Comparison of ENCODE assay signal across 1 cellular context in the genomic region with DNA sequence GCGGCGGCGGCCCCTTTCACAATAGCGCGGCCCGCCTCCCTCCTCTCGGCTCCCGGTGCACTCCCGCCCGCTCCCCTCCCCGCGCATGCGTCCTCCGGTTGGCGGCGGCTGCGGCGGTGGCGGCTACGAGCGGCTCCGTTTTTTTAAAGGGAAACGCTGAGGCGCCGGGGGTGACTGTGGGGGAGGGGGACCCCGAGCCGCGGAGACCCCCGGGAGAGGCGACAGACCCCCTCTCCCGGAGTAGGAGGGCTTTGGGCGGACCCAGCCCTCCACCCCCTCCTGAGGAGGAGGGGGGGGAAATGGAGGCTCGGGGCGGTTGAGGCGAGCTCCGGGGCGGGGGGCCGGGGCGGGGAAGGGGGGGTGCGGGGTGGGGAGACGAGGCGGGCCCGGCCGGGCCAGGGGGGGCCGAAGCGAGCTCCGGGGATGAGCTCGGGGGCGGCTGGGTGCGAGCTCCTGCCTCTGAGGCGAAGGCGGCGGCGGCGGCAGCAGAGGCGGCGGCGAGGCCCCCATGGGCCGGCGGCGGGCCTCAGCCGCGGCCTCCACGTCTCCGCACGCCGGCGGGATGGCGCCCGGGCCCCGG.
TF ChIP-seq lines count a peak whose summit lies in the region.

A gene with protein sequence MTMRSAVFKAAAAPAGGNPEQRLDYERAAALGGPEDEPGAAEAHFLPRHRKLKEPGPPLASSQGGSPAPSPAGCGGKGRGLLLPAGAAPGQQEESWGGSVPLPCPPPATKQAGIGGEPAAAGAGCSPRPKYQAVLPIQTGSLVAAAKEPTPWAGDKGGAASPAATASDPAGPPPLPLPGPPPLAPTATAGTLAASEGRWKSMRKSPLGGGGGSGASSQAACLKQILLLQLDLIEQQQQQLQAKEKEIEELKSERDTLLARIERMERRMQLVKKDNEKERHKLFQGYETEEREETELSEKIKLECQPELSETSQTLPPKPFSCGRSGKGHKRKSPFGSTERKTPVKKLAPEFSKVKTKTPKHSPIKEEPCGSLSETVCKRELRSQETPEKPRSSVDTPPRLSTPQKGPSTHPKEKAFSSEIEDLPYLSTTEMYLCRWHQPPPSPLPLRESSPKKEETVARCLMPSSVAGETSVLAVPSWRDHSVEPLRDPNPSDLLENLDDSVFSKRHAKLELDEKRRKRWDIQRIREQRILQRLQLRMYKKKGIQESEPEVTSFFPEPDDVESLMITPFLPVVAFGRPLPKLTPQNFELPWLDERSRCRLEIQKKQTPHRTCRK (plus strand): TSS at position 86 of the 580 bp plus-strand sequence. CDS start 642 bp downstream, outside the sequence.

TF ChIP-seq in HepG2, 621 proteins besides CTCF, POLR2A, EP300 and RAD21 (continued from another document):
- 0 out of 2 replicates have a peak, but pooled peaks have one; percentile 53 for TF ChIP-seq TMF1 (CRISPR knock-in tag; IDR thresholded peaks at IDR 0.05; ENCODE audit: low read depth)
- TF ChIP-seq, protein P1, sequence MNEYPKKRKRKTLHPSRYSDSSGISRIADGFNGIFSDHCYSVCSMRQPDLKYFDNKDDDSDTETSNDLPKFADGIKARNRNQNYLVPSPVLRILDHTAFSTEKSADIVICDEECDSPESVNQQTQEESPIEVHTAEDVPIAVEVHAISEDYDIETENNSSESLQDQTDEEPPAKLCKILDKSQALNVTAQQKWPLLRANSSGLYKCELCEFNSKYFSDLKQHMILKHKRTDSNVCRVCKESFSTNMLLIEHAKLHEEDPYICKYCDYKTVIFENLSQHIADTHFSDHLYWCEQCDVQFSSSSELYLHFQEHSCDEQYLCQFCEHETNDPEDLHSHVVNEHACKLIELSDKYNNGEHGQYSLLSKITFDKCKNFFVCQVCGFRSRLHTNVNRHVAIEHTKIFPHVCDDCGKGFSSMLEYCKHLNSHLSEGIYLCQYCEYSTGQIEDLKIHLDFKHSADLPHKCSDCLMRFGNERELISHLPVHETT (CRISPR knock-in tag; conservative IDR thresholded peaks at IDR 0.05): peak; percentile 88
- TF ChIP-seq, protein P2, sequence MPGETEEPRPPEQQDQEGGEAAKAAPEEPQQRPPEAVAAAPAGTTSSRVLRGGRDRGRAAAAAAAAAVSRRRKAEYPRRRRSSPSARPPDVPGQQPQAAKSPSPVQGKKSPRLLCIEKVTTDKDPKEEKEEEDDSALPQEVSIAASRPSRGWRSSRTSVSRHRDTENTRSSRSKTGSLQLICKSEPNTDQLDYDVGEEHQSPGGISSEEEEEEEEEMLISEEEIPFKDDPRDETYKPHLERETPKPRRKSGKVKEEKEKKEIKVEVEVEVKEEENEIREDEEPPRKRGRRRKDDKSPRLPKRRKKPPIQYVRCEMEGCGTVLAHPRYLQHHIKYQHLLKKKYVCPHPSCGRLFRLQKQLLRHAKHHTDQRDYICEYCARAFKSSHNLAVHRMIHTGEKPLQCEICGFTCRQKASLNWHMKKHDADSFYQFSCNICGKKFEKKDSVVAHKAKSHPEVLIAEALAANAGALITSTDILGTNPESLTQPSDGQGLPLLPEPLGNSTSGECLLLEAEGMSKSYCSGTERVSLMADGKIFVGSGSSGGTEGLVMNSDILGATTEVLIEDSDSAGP (CRISPR knock-in tag; IDR thresholded peaks at IDR 0.05; ENCODE audit: borderline replicate concordance): peak; percentile 98
- no peak for TF ChIP-seq ZMYM4 (CRISPR knock-in tag; IDR thresholded peaks at IDR 0.05)
- no peak for TF ChIP-seq GATAD1 (CRISPR knock-in tag; IDR thresholded peaks at IDR 0.05)
- TF ChIP-seq, protein P3, sequence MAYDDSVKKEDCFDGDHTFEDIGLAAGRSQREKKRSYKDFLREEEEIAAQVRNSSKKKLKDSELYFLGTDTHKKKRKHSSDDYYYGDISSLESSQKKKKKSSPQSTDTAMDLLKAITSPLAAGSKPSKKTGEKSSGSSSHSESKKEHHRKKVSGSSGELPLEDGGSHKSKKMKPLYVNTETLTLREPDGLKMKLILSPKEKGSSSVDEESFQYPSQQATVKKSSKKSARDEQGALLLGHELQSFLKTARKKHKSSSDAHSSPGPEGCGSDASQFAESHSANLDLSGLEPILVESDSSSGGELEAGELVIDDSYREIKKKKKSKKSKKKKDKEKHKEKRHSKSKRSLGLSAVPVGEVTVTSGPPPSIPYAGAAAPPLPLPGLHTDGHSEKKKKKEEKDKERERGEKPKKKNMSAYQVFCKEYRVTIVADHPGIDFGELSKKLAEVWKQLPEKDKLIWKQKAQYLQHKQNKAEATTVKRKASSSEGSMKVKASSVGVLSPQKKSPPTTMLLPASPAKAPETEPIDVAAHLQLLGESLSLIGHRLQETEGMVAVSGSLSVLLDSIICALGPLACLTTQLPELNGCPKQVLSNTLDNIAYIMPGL (CRISPR knock-in tag; IDR thresholded peaks at IDR 0.05; ENCODE audit: borderline replicate concordance in 1 of 2, low read depth in 1 of 2): peak; percentile 43 to 58; a peak in 2 of 4 replicates
- TF ChIP-seq, protein P4, sequence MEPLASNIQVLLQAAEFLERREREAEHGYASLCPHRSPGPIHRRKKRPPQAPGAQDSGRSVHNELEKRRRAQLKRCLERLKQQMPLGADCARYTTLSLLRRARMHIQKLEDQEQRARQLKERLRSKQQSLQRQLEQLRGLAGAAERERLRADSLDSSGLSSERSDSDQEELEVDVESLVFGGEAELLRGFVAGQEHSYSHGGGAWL (CRISPR knock-in tag; IDR thresholded peaks at IDR 0.05): 0 out of 2 replicates have a peak, but pooled peaks have one; percentile 19
- TF ChIP-seq ZNF776 (CRISPR knock-in tag; IDR thresholded peaks at IDR 0.05): 0 out of 2 replicates have a peak, but pooled peaks have one; percentile 27
- no peak for TF ChIP-seq SOX6 (IDR thresholded peaks at IDR 0.05)
- peak; percentile 61 for TF ChIP-seq SOX6 (CRISPR knock-in tag; IDR thresholded peaks at IDR 0.05)
- TF ChIP-seq ZFP82 (CRISPR knock-in tag; IDR thresholded peaks at IDR 0.05; ENCODE audit: borderline replicate concordance): peak; percentile 66; the same call in 1 of the 2 replicates
- TF ChIP-seq BCL6 (CRISPR knock-in tag; IDR thresholded peaks at IDR 0.05): peak; percentile 43
- TF ChIP-seq ARID2 (CRISPR knock-in tag; IDR thresholded peaks at IDR 0.05; ENCODE audit: borderline replicate concordance): 0 out of 2 replicates have a peak, but pooled peaks have one; percentile 66
- TF ChIP-seq ZNF564 (CRISPR knock-in tag; IDR thresholded peaks at IDR 0.05): no peak
- TF ChIP-seq MED8 (CRISPR knock-in tag; IDR thresholded peaks at IDR 0.05; ENCODE audit: insufficient replicate concordance): peak; percentile 61
- TF ChIP-seq, protein P5, sequence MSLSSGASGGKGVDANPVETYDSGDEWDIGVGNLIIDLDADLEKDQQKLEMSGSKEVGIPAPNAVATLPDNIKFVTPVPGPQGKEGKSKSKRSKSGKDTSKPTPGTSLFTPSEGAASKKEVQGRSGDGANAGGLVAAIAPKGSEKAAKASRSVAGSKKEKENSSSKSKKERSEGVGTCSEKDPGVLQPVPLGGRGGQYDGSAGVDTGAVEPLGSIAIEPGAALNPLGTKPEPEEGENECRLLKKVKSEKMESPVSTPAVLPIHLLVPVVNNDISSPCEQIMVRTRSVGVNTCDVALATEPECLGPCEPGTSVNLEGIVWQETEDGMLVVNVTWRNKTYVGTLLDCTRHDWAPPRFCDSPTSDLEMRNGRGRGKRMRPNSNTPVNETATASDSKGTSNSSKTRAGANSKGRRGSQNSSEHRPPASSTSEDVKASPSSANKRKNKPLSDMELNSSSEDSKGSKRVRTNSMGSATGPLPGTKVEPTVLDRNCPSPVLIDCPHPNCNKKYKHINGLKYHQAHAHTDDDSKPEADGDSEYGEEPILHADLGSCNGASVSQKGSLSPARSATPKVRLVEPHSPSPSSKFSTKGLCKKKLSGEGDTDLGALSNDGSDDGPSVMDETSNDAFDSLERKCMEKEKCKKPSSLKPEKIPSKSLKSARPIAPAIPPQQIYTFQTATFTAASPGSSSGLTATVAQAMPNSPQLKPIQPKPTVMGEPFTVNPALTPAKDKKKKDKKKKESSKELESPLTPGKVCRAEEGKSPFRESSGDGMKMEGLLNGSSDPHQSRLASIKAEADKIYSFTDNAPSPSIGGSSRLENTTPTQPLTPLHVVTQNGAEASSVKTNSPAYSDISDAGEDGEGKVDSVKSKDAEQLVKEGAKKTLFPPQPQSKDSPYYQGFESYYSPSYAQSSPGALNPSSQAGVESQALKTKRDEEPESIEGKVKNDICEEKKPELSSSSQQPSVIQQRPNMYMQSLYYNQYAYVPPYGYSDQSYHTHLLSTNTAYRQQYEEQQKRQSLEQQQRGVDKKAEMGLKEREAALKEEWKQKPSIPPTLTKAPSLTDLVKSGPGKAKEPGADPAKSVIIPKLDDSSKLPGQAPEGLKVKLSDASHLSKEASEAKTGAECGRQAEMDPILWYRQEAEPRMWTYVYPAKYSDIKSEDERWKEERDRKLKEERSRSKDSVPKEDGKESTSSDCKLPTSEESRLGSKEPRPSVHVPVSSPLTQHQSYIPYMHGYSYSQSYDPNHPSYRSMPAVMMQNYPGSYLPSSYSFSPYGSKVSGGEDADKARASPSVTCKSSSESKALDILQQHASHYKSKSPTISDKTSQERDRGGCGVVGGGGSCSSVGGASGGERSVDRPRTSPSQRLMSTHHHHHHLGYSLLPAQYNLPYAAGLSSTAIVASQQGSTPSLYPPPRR (CRISPR knock-in tag; IDR thresholded peaks at IDR 0.05; ENCODE audit: borderline replicate concordance): peak; percentile 7; the same call in 1 of the 2 replicates
- 0 out of 2 replicates have a peak, but pooled peaks have one; percentile 15 for TF ChIP-seq IRF2 (CRISPR knock-in tag; IDR thresholded peaks at IDR 0.05)
- no peak for TF ChIP-seq NFRKB (IDR thresholded peaks at IDR 0.05)
- TF ChIP-seq ZNF7 (CRISPR knock-in tag; IDR thresholded peaks at IDR 0.05): no peak
- TF ChIP-seq, protein P6, sequence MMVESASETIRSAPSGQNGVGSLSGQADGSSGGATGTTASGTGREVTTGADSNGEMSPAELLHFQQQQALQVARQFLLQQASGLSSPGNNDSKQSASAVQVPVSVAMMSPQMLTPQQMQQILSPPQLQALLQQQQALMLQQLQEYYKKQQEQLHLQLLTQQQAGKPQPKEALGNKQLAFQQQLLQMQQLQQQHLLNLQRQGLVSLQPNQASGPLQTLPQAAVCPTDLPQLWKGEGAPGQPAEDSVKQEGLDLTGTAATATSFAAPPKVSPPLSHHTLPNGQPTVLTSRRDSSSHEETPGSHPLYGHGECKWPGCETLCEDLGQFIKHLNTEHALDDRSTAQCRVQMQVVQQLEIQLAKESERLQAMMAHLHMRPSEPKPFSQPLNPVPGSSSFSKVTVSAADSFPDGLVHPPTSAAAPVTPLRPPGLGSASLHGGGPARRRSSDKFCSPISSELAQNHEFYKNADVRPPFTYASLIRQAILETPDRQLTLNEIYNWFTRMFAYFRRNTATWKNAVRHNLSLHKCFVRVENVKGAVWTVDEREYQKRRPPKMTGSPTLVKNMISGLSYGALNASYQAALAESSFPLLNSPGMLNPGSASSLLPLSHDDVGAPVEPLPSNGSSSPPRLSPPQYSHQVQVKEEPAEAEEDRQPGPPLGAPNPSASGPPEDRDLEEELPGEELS (CRISPR knock-in tag; IDR thresholded peaks at IDR 0.05): no peak
- TF ChIP-seq RXRA (CRISPR knock-in tag; IDR thresholded peaks at IDR 0.05): 0 out of 2 replicates have a peak, but pooled peaks have one; percentile 35
- no peak for TF ChIP-seq ZNF550 (CRISPR knock-in tag; IDR thresholded peaks at IDR 0.05; ENCODE audit: borderline replicate concordance)
- TF ChIP-seq ZNF607 (CRISPR knock-in tag; IDR thresholded peaks at IDR 0.05; ENCODE audit: borderline replicate concordance): no peak
- TF ChIP-seq FOXK1 (CRISPR knock-in tag; IDR thresholded peaks at IDR 0.05; ENCODE audit: borderline replicate concordance, low read depth): no peak; the same call in 1 of the 2 replicates
- peak; percentile 63; the same call in 1 of the 2 replicates for TF ChIP-seq POLR2AphosphoS5 (IDR thresholded peaks at IDR 0.05; ENCODE audit: low read depth, low read length)
- TF ChIP-seq, protein P7, sequence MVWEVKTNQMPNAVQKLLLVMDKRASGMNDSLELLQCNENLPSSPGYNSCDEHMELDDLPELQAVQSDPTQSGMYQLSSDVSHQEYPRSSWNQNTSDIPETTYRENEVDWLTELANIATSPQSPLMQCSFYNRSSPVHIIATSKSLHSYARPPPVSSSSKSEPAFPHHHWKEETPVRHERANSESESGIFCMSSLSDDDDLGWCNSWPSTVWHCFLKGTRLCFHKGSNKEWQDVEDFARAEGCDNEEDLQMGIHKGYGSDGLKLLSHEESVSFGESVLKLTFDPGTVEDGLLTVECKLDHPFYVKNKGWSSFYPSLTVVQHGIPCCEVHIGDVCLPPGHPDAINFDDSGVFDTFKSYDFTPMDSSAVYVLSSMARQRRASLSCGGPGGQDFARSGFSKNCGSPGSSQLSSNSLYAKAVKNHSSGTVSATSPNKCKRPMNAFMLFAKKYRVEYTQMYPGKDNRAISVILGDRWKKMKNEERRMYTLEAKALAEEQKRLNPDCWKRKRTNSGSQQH (CRISPR knock-in tag; IDR thresholded peaks at IDR 0.05; ENCODE audit: low read depth): 0 out of 2 replicates have a peak, but pooled peaks have one; percentile 33
- TF ChIP-seq POGZ (CRISPR knock-in tag; IDR thresholded peaks at IDR 0.05): 0 out of 2 replicates have a peak, but pooled peaks have one; percentile 20
- TF ChIP-seq, protein P8, sequence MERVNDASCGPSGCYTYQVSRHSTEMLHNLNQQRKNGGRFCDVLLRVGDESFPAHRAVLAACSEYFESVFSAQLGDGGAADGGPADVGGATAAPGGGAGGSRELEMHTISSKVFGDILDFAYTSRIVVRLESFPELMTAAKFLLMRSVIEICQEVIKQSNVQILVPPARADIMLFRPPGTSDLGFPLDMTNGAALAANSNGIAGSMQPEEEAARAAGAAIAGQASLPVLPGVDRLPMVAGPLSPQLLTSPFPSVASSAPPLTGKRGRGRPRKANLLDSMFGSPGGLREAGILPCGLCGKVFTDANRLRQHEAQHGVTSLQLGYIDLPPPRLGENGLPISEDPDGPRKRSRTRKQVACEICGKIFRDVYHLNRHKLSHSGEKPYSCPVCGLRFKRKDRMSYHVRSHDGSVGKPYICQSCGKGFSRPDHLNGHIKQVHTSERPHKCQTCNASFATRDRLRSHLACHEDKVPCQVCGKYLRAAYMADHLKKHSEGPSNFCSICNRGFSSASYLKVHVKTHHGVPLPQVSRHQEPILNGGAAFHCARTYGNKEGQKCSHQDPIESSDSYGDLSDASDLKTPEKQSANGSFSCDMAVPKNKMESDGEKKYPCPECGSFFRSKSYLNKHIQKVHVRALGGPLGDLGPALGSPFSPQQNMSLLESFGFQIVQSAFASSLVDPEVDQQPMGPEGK (CRISPR knock-in tag; IDR thresholded peaks at IDR 0.05): no peak
